29 cellular contexts compared by ENCODE assay signal in the genomic region with DNA sequence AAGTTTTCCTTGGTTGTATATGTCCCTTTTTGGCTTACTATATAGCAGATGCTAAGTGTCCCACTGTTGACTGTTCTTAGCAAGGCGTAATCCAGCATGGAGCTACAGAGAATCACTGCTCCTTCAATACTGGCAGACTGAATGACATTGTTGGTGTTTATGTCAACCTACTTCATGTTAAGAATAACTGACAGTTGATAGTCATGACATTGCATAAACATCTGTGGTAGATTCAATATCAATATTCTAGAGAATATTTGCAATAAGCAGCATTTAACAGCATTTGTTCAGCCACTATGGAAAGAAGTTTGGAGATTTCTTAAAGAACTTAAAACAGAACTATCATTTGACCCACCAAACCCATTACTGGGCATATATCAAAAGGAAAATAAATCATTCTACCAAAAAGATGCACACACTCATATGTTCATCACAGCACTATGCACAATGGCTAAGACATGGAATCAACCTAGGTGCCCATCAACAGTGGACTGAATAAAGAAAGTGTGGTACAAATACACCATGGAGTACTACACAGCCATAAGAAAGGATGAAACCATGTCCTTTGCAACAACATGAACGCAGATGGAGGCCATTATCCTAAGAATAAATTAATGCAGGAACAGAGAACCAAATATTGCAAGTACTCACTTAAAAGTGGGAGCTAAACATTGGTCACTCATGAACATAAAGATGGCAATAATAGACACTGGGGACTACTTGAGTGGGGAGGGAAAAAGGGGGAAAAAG.
"Had no signal": no experiment of that assay in that cellular context is flagged by ENCODE, and none has a peak within 500 bp of the region (broad histone marks: within the 10 kb centered on the region; RNA-seq: fewer than 3 reads in every experiment).

No MANE protein-coding gene starts in this region.

- H3K27ac ChIP-seq: stomach, suprapubic skin, testis, thoracic aorta, thyroid gland, tibial artery, tibial nerve, transverse colon, upper lobe of left lung, upper lobe of right lung, uterus, vagina had no signal

- FAIRE-seq: urothelium cell line had no signal

- H3K27me3 Mint-ChIP-seq: stimulated activated memory B cell treated with anti-CD40 and anti-IgM and Interleukin-4, amounts not matched to agents 10 μg/mL and 1 μg/mL and 100 μg/mL, for 72 hours; stimulated activated naive B cell treated with anti-CD40 and anti-IgM and Interleukin-4, amounts not matched to agents 10 μg/mL and 1 μg/mL and 100 μg/mL, for 72 hours; stimulated activated naive CD8-positive, alpha-beta T cell treated with anti-CD3 and anti-CD28 coated beads, Interleukin-15, amount 100 ng/mL, for 72 hours; stimulated activated naive CD8-positive, alpha-beta T cell treated with anti-CD3 and anti-CD28 coated beads, Interleukin-15, Interleukin-2, amounts not matched to agents 100 ng/mL and 50 ng/mL, for 24 hours; type B pancreatic cell had no signal

- H3K4me3 ChIP-seq: stomach, suprapubic skin, testis, thoracic aorta, thyroid gland, tibial artery, tibial nerve, transverse colon, upper lobe of left lung, upper lobe of right lung, uterus, vagina had no signal

- H3K27me3 ChIP-seq: stomach, suprapubic skin, testis, thyroid gland, tibial artery, tibial nerve, transverse colon, upper lobe of left lung, upper lobe of right lung, uterus, vagina had no signal

- ATAC-seq: stimulated activated effector memory CD8-positive, alpha-beta T cell treated with anti-CD3 and anti-CD28 coated beads, Interleukin-12 subunit alpha, Interleukin-12 subunit beta, amount 100 ng/mL, for 72 hours; stimulated activated memory B cell treated with anti-CD40 and anti-IgM and Interleukin-4, amounts not matched to agents 10 μg/mL and 1 μg/mL and 100 μg/mL, for 72 hours; stimulated activated naive B cell treated with anti-CD40 and anti-IgM and Interleukin-4, amounts not matched to agents 10 μg/mL and 1 μg/mL and 100 μg/mL, for 72 hours; stimulated activated naive CD8-positive, alpha-beta T cell treated with anti-CD3 and anti-CD28 coated beads, Interleukin-15, amount 100 ng/mL, for 72 hours; stimulated activated naive CD8-positive, alpha-beta T cell treated with anti-CD3 and anti-CD28 coated beads, Interleukin-15, Interleukin-2, amounts not matched to agents 100 U/mL and 50 U/mL, for 24 hours; upper lobe of right lung had no signal

- H3K4me3 Mint-ChIP-seq: stimulated activated effector memory CD8-positive, alpha-beta T cell treated with anti-CD3 and anti-CD28 coated beads, Interleukin-12 subunit alpha, Interleukin-12 subunit beta, amount 100 ng/mL, for 72 hours; stimulated activated memory B cell treated with anti-CD40 and anti-IgM and Interleukin-4, amounts not matched to agents 10 μg/mL and 1 μg/mL and 100 μg/mL, for 72 hours; stimulated activated naive B cell treated with anti-CD40 and anti-IgM and Interleukin-4, amounts not matched to agents 10 μg/mL and 1 μg/mL and 100 μg/mL, for 72 hours; stimulated activated naive CD8-positive, alpha-beta T cell treated with anti-CD3 and anti-CD28 coated beads, Interleukin-15, amount 100 ng/mL, for 72 hours; stimulated activated naive CD8-positive, alpha-beta T cell treated with anti-CD3 and anti-CD28 coated beads, Interleukin-15, Interleukin-2, amounts not matched to agents 100 ng/mL and 50 ng/mL, for 24 hours; type B pancreatic cell had no signal

- H3K4me1 Mint-ChIP-seq: stimulated activated effector memory CD8-positive, alpha-beta T cell treated with anti-CD3 and anti-CD28 coated beads, Interleukin-12 subunit alpha, Interleukin-12 subunit beta, amount 100 ng/mL, for 72 hours; stimulated activated memory B cell treated with anti-CD40 and anti-IgM and Interleukin-4, amounts not matched to agents 10 μg/mL and 1 μg/mL and 100 μg/mL, for 72 hours; stimulated activated naive B cell treated with anti-CD40 and anti-IgM and Interleukin-4, amounts not matched to agents 10 μg/mL and 1 μg/mL and 100 μg/mL, for 72 hours; stimulated activated naive CD8-positive, alpha-beta T cell treated with anti-CD3 and anti-CD28 coated beads, Interleukin-15, amount 100 ng/mL, for 72 hours had no signal

- DNase-seq: stimulated activated CD4-positive, alpha-beta T cell treated with anti-CD3 and anti-CD28 coated beads, Interleukin-2, amount 100 ng/mL, for 48 hours; stimulated activated CD4-positive, alpha-beta T cell treated with anti-CD3 and anti-CD28 coated beads, Interleukin-4, amount 100 ng/mL, for 1 hour; stimulated activated CD4-positive, alpha-beta T cell treated with anti-CD3 and anti-CD28 coated beads, Interleukin-4, amount 100 ng/mL, for 24 hours; stimulated activated CD4-positive, alpha-beta T cell treated with anti-CD3 and anti-CD28 coated beads, Interleukin-4, amount 100 ng/mL, for 4 hours; stimulated activated CD8-positive, alpha-beta memory T cell treated with anti-CD3 and anti-CD28 coated beads, Interleukin-4, amount 100 ng/mL, for 48 hours; stimulated activated naive B cell treated with anti-CD40 and anti-IgM and Interleukin-4, amounts not matched to agents 10 μg/mL and 1 μg/mL and 100 μg/mL, for 72 hours; stimulated activated naive CD4-positive, alpha-beta T cell; stimulated activated naive CD4-positive, alpha-beta T cell treated with Interleukin-2 at 50 U/mL for 16 hours; stimulated activated naive CD8-positive, alpha-beta T cell treated with anti-CD3 and anti-CD28 coated beads, Interleukin-15, amount 100 ng/mL, for 72 hours; stimulated activated naive CD8-positive, alpha-beta T cell treated with anti-CD3 and anti-CD28 coated beads, Interleukin-15, Interleukin-2, amounts not matched to agents 100 U/mL and 50 U/mL, for 24 hours; stomach; substantia nigra; testis; thyroid gland; tibial artery; transverse colon; trophoblast cell; upper lobe of left lung; upper lobe of right lung; uterus had no signal

- H3K27ac Mint-ChIP-seq: stimulated activated effector memory CD8-positive, alpha-beta T cell treated with anti-CD3 and anti-CD28 coated beads, Interleukin-12 subunit alpha, Interleukin-12 subunit beta, amount 100 ng/mL, for 72 hours; stimulated activated memory B cell treated with anti-CD40 and anti-IgM and Interleukin-4, amounts not matched to agents 10 μg/mL and 1 μg/mL and 100 μg/mL, for 72 hours; stimulated activated naive B cell treated with anti-CD40 and anti-IgM and Interleukin-4, amounts not matched to agents 10 μg/mL and 1 μg/mL and 100 μg/mL, for 72 hours; stimulated activated naive CD8-positive, alpha-beta T cell treated with anti-CD3 and anti-CD28 coated beads, Interleukin-15, amount 100 ng/mL, for 72 hours; stimulated activated naive CD8-positive, alpha-beta T cell treated with anti-CD3 and anti-CD28 coated beads, Interleukin-15, Interleukin-2, amounts not matched to agents 100 ng/mL and 50 ng/mL, for 24 hours; type B pancreatic cell had no signal

- H3K4me1 ChIP-seq: suprapubic skin, thyroid gland, transverse colon, upper lobe of left lung, upper lobe of right lung, uterus, vagina had no signal

- H3K36me3 Mint-ChIP-seq: stimulated activated effector memory CD8-positive, alpha-beta T cell treated with anti-CD3 and anti-CD28 coated beads, Interleukin-12 subunit alpha, Interleukin-12 subunit beta, amount 100 ng/mL, for 72 hours had no signal

- H3K9me3 ChIP-seq: suprapubic skin, testis, thoracic aorta, thyroid gland, tibial artery, uterus, vagina had no signal

- H3K36me3 ChIP-seq: stomach, suprapubic skin, thoracic aorta, thyroid gland, tibial artery, tibial nerve, transverse colon, upper lobe of left lung, upper lobe of right lung, uterus, vagina had no signal
